ENCODE assay signal across 9 cellular contexts in the genomic region with DNA sequence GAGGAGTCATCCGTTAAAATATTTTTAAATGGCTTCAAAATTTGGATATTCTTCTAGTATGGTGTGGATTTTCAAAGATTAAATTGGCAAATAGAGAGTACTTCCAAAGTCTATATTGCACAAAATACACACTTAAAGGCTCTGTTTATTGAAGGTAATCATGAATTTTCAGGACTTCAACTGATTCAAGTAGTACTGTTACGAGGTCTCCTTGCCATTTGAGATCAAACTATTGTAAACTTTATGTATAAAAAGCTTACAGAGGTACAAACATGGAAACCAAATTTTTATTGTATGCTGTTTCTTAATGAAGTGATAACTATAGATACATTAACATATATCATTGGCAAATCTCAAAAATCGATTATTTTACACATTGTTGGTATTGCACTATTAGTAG. TPM values are rescaled to one million over a fixed set of nuclear protein-coding genes. Genes with fewer than 3 reads are reported as not detected.
DNase-seq lines count a peak whose midpoint lies in the region; ATAC-seq, FAIRE-seq and TF ChIP-seq lines count a peak whose summit lies in the region.
"Had no signal": no experiment of that assay in that cellular context is flagged by ENCODE, and none has a peak within 500 bp of the region (broad histone marks: within the 10 kb centered on the region; RNA-seq: fewer than 3 reads in every experiment).

No MANE protein-coding gene starts in this region.

- peak overlapping the region; percentile 80 to 98 (median 95) for H3K4me3 ChIP-seq in keratinocyte (ENCODE audit: control insufficient read depth in 2 of 3, extremely low read depth in 1 of 3, insufficient read depth in 2 of 3, low read depth in 1 of 3, low read length in 3 of 3)
- peak overlapping the region in 3 of 4 donors; percentile 72 to 96 (median 93) for H3K4me3 ChIP-seq in tibial nerve

- peak overlapping the region; percentile 92 to 100 for H3K4me3 Mint-ChIP-seq in activated T-cell treated with anti-CD3 and anti-CD28 coated beads, Interleukin-2, amount 50 U/mL, for 72 hours
- H3K4me3 Mint-ChIP-seq in activated naive CD8-positive, alpha-beta T cell treated with anti-CD3 and anti-CD28 coated beads, Interleukin-2, amount 50 U/mL, for 24 hours: peak overlapping the region; percentile 97

- no peak overlapping the region for H2AFZ ChIP-seq in keratinocyte (ENCODE audit: control insufficient read depth, low read length)

- no peaks in the 10 kb centered on the region for H3K27me3 Mint-ChIP-seq in activated T-cell treated with anti-CD3 and anti-CD28 coated beads, Interleukin-2, amount 50 U/mL, for 72 hours (ENCODE audit: low read depth)
- no peaks in the 10 kb centered on the region for H3K27me3 Mint-ChIP-seq in activated naive CD8-positive, alpha-beta T cell treated with anti-CD3 and anti-CD28 coated beads, Interleukin-2, amount 50 U/mL, for 24 hours

- no peak for ATAC-seq in activated T-cell treated with anti-CD3 and anti-CD28 coated beads, Interleukin-2, amount 50 U/mL, for 72 hours (replicated peaks in 1 of 2)
- no peak for ATAC-seq in activated naive CD8-positive, alpha-beta T cell treated with anti-CD3 and anti-CD28 coated beads, Interleukin-2, amount 50 U/mL, for 24 hours

- H3K4me2 ChIP-seq in keratinocyte (ENCODE audit: control insufficient read depth, extremely low read depth, insufficient read depth, low read depth, low read length): peak overlapping the region; percentile 95

- H3K27ac ChIP-seq in keratinocyte (ENCODE audit: control insufficient read depth, insufficient read depth, low read length): peak overlapping the region; percentile 97
- peak overlapping the region in 1 of 4 donors; percentile 100 for H3K27ac ChIP-seq in tibial nerve

- H3K9me1 ChIP-seq in keratinocyte (ENCODE audit: control insufficient read depth, extremely low read depth, insufficient read depth, low read length): no peaks in the 10 kb centered on the region

- FAIRE-seq in keratinocyte (lab: Jason Lieb, UNC): no peak

- H3K27ac Mint-ChIP-seq in activated T-cell treated with anti-CD3 and anti-CD28 coated beads, Interleukin-2, amount 50 U/mL, for 72 hours: peak overlapping the region; percentile 42
- peak overlapping the region; percentile 88 for H3K27ac Mint-ChIP-seq in activated naive CD8-positive, alpha-beta T cell treated with anti-CD3 and anti-CD28 coated beads, Interleukin-2, amount 50 U/mL, for 24 hours

- dilution Hi-C loops in keratinocyte (cut with MboI; ENCODE audit: extremely low pct_ligation_motif_present, low sequenced_read_pairs): no loop called here

- peaks cover 73% of the 10 kb centered on the region for H3K79me2 ChIP-seq in keratinocyte (ENCODE audit: control insufficient read depth, insufficient read depth, low read length)

- H3K36me3 Mint-ChIP-seq in activated T-cell treated with anti-CD3 and anti-CD28 coated beads, Interleukin-2, amount 50 U/mL, for 72 hours (ENCODE audit: insufficient read depth in 2 of 2): peaks cover 6 to 13% of the 10 kb centered on the region in 2 donors
- peaks cover 2% of the 10 kb centered on the region for H3K36me3 Mint-ChIP-seq in activated naive CD8-positive, alpha-beta T cell treated with anti-CD3 and anti-CD28 coated beads, Interleukin-2, amount 50 U/mL, for 24 hours (ENCODE audit: low read depth)

- TF ChIP-seq POLR2A in tibial nerve (IDR thresholded peaks at IDR 0.05): no peak

- H3K36me3 ChIP-seq in keratinocyte (ENCODE audit: control insufficient read depth in 2 of 2, extremely low read depth in 1 of 2, insufficient read depth in 2 of 2, low read length in 2 of 2) (no peaks in the 10 kb centered on the region), tibial nerve (no peaks in the 10 kb centered on the region)

- no peaks in the 10 kb centered on the region for H3K9me3 Mint-ChIP-seq in activated T-cell treated with anti-CD3 and anti-CD28 coated beads, Interleukin-2, amount 50 U/mL, for 72 hours
- no peaks in the 10 kb centered on the region for H3K9me3 Mint-ChIP-seq in activated naive CD8-positive, alpha-beta T cell treated with anti-CD3 and anti-CD28 coated beads, Interleukin-2, amount 50 U/mL, for 24 hours

- no peak for TF ChIP-seq CTCF in keratinocyte (optimal IDR thresholded peaks at IDR 0.05 in 1 of 3, IDR thresholded peaks at IDR 0.05 in 1 of 3, conservative IDR thresholded peaks at IDR 0.05 in 1 of 3; ENCODE audit: extremely low read depth in 1 of 3, insufficient read depth in 2 of 3, low read length in 3 of 3)
- TF ChIP-seq CTCF in tibial nerve (IDR thresholded peaks at IDR 0.05): no peak

- H3K9ac ChIP-seq in keratinocyte (ENCODE audit: control insufficient read depth, extremely low read depth, insufficient read depth, low read length): peak overlapping the region; percentile 97

- TF ChIP-seq EP300 in tibial nerve (IDR thresholded peaks at IDR 0.05): no peak

- H3K27me3 ChIP-seq in keratinocyte (ENCODE audit: control insufficient read depth, extremely low read depth, insufficient read depth, low read length) (no peaks in the 10 kb centered on the region), tibial nerve (no peaks in the 10 kb centered on the region)

- 67 to 70% methylated on average over 3 of the region's 3 CpGs for WGBS in tibial nerve, 2 donors

- H3K9me3 ChIP-seq in keratinocyte (ENCODE audit: control insufficient read depth, low read depth, low read length) (no peaks in the 10 kb centered on the region), tibial nerve (no peaks in the 10 kb centered on the region)

- H3K4me1 Mint-ChIP-seq in activated T-cell treated with anti-CD3 and anti-CD28 coated beads, Interleukin-2, amount 50 U/mL, for 72 hours (ENCODE audit: low read depth): peaks cover 54% of the 10 kb centered on the region
- H3K4me1 Mint-ChIP-seq in activated naive CD8-positive, alpha-beta T cell treated with anti-CD3 and anti-CD28 coated beads, Interleukin-2, amount 50 U/mL, for 24 hours: peaks cover 63% of the 10 kb centered on the region

- peaks cover 11% of the 10 kb centered on the region for H3K4me1 ChIP-seq in keratinocyte (ENCODE audit: control insufficient read depth, extremely low read depth, insufficient read depth, low read length)
- peaks cover 0 to 52% (median 17%) of the 10 kb centered on the region in 4 donors for H3K4me1 ChIP-seq in tibial nerve

- H4K20me1 ChIP-seq in keratinocyte (ENCODE audit: control insufficient read depth, extremely low read depth, insufficient read depth, low read length): peaks cover 6% of the 10 kb centered on the region

- DNase-seq in activated T-cell treated with anti-CD3 and anti-CD28 coated beads, Interleukin-2, amount 50 U/mL, for 72 hours: no peak
- DNase-seq in activated T-cell treated with anti-CD3 and anti-CD28 coated beads for 4 hours (no peak), keratinocyte (ENCODE audit: low read depth, low spot score) (no peak), tibial nerve (ENCODE audit: low spot score in 2 of 2) (no peak), NCI-H2171 treated with DMSO at 0.1 percent for 48 hours (lab: John Stamatoyannopoulos, UW) (no peak), SKM-1 (lab: John Stamatoyannopoulos, UW; ENCODE audit: unreplicated experiment) (no peak)
- no peak for DNase-seq in activated naive CD8-positive, alpha-beta T cell treated with anti-CD3 and anti-CD28 coated beads, Interleukin-2, amount 50 U/mL, for 24 hours
- DNase-seq in activated CD8-positive, alpha-beta memory T cell treated with anti-CD3 and anti-CD28 coated beads for 24 hours: no peak
- DNase-seq: Kasumi-1 had no signal

RNA-seq across cellular contexts. Expression of gene ERBIN, which starts 2.5 kb away (rescaled TPM):
- total RNA-seq in activated T-cell treated with anti-CD3 and anti-CD28 coated beads, Interleukin-2, amount 50 U/mL, for 72 hours: 10 to 100 TPM; 63.6 to 64.4 TPM
- polyA plus RNA-seq in keratinocyte: 18.6 to 30.6 TPM (median 24.5 TPM) in 3 replicates
- 158 TPM for polyA plus RNA-seq in keratinocyte (2011; ENCODE audit: low read depth)
- 11.0 and 23.4 TPM in 2 replicates for polyA plus RNA-seq in keratinocyte (2011; cell fraction: cytosol; rRNA removed)
- polyA plus RNA-seq in keratinocyte (2011; cell fraction: nucleus; rRNA removed): 21.7 and 29.6 TPM in 2 replicates
- polyA plus RNA-seq in keratinocyte (2012; ENCODE audit: low replicate concordance): 23.8 and 36.9 TPM in 2 replicates
- 14.6 to 72.4 TPM (median 34.0 TPM) in 3 replicates for polyA minus RNA-seq in keratinocyte
- polyA minus RNA-seq in keratinocyte (2011; cell fraction: cytosol; rRNA and poly(A)+ RNA removed): 51.6 TPM
- polyA minus RNA-seq in keratinocyte (2011; cell fraction: nucleus; rRNA and poly(A)+ RNA removed): 66.5 and 115 TPM in 2 replicates
- 10 to 100 TPM; 59.6 to 81.1 (median 66.5) TPM for total RNA-seq in tibial nerve
